8 cellular contexts compared by ENCODE assay signal in the genomic region with DNA sequence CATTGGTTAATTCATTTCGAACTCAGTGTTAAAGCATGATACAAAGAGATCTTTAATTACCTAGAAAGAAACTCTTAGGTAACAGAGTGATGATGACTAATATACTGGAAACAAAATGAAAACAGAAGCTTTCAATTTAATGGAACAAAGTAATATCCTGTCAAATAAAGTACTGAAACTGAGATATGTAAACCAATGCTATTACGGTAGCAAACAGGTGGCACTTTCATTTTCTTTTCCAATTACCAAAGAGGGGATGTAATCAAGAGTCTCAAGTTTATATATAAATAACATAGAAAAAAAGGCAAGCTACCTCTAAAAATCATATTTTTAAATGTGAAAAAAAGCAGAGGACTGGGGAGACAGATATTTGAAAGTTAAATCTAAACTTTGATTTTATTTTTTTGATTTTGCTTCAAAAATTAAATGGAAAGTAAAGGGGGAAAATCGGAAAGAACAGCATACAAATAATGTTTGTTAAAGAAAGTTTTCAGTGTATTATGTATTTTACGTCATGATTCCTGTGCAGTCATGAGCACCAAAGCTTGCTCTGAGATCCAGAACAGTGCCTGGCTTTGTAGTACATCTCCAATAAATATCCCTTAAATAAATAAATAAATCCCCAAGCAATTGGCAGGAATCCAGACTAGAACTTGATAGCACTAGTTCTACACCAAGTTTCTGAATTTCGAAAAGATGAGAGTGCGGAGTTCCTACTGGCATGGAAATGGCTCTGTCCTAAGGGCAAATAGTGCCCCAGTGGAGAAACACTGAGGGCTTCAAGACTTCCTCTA. TPM values are rescaled to one million over a fixed set of nuclear protein-coding genes. Genes with fewer than 3 reads are reported as not detected.
DNase-seq lines count a peak whose midpoint lies in the region; ATAC-seq and TF ChIP-seq lines count a peak whose summit lies in the region.

No MANE protein-coding gene starts in this region.

- DNase-seq in CD8-positive, alpha-beta memory T cell, result peak in 1 of 5 donors; percentile 18
- DNase-seq in stomach (no peak), ascending aorta (ENCODE audit: low spot score in 2 of 2) (no peak), WERI-Rb-1 (no peak), SW480 (ENCODE audit: low spot score) (no peak)

- POLR2A ChIA-PET in CD8-positive, alpha-beta memory T cell (lab: Charles Lee), result no interaction called here

- ATAC-seq in GM19395 (IDR thresholded peaks at IDR 0.05; ENCODE audit: unreplicated experiment) (peak; percentile 99), HG03342 (IDR thresholded peaks at IDR 0.05; ENCODE audit: unreplicated experiment) (peak; percentile 93)

- peaks cover 10 to 16% (median 15%) of the 10 kb centered on the region in 3 donors for H3K4me1 Mint-ChIP-seq in CD8-positive, alpha-beta memory T cell
- H3K4me1 Mint-ChIP-seq in activated naive CD8-positive, alpha-beta T cell (ENCODE audit: low read depth), result peaks cover 20% of the 10 kb centered on the region

- no peak overlapping the region for H3K4me3 ChIP-seq in CD8-positive, alpha-beta memory T cell (ENCODE audit: low read length)
- H3K4me3 ChIP-seq in stomach (peak overlapping the region in 3 of 4 donors; percentile 1 to 18 (median 4)), ascending aorta (no peak overlapping the region), WERI-Rb-1 (ENCODE audit: low read depth, low read length) (no peak overlapping the region)

- H3K36me3 ChIP-seq in CD8-positive, alpha-beta memory T cell (ENCODE audit: insufficient read depth, low read length), result no peaks in the 10 kb centered on the region
- H3K36me3 ChIP-seq in stomach (no peaks in the 10 kb centered on the region), ascending aorta (no peaks in the 10 kb centered on the region), WERI-Rb-1 (no peaks in the 10 kb centered on the region)

- CTCF ChIA-PET in CD8-positive, alpha-beta memory T cell (lab: Charles Lee), result no interaction called here

- H3K27ac ChIP-seq in CD8-positive, alpha-beta memory T cell (ENCODE audit: low read depth, low read length), result no peak overlapping the region
- H3K27ac ChIP-seq in stomach (peak overlapping the region in 1 of 5 donors; percentile 38), ascending aorta (no peak overlapping the region), WERI-Rb-1 (no peak overlapping the region)

- peak overlapping the region in 5 of 8 donors; percentile 21 to 70 (median 50) for H3K27ac Mint-ChIP-seq in CD8-positive, alpha-beta memory T cell
- H3K27ac Mint-ChIP-seq in activated naive CD8-positive, alpha-beta T cell, result peak overlapping the region; percentile 91

- H3K27me3 ChIP-seq in CD8-positive, alpha-beta memory T cell (ENCODE audit: insufficient read depth, low read length, poor library complexity, severe bottlenecking), result no peaks in the 10 kb centered on the region
- H3K27me3 ChIP-seq in stomach, result no peaks in the 10 kb centered on the region
- no peaks in the 10 kb centered on the region for H3K27me3 ChIP-seq in ascending aorta
- H3K27me3 ChIP-seq in WERI-Rb-1 (ENCODE audit: insufficient read depth, low read depth, severe bottlenecking), result no peaks in the 10 kb centered on the region

- H3K27me3 Mint-ChIP-seq in CD8-positive, alpha-beta memory T cell, result no peaks in the 10 kb centered on the region
- no peaks in the 10 kb centered on the region for H3K27me3 Mint-ChIP-seq in activated naive CD8-positive, alpha-beta T cell

- WGBS in stomach, 5 donors, result 49 to 62% (median 50%) methylated on average over 6 of the region's 6 CpGs

- H3K9me3 ChIP-seq in CD8-positive, alpha-beta memory T cell (ENCODE audit: low read length), result no peaks in the 10 kb centered on the region
- H3K9me3 ChIP-seq in stomach (no peaks in the 10 kb centered on the region), ascending aorta (no peaks in the 10 kb centered on the region), WERI-Rb-1 (ENCODE audit: severe bottlenecking) (no peaks in the 10 kb centered on the region)

- intact Hi-C loops in stomach (cut with DNase I; ENCODE audit: low total_unique reads), result no loop called here
- intact Hi-C loops in ascending aorta (cut with DNase I), result no loop called here

- no peaks in the 10 kb centered on the region for H3K4me1 ChIP-seq in CD8-positive, alpha-beta memory T cell (ENCODE audit: insufficient read depth, low read length)
- H3K4me1 ChIP-seq in stomach (peaks cover 0 to 10% (median 0%) of the 10 kb centered on the region in 4 donors), ascending aorta (no peaks in the 10 kb centered on the region)

- TF ChIP-seq EP300 in stomach (IDR thresholded peaks at IDR 0.05), result no peak

- no peak for TF ChIP-seq POLR2A in stomach (IDR thresholded peaks at IDR 0.05)

- H3K4me3 Mint-ChIP-seq in CD8-positive, alpha-beta memory T cell, result peak overlapping the region; percentile 45 to 85 (median 71)
- H3K4me3 Mint-ChIP-seq in activated naive CD8-positive, alpha-beta T cell, result peak overlapping the region; percentile 70

- no peaks in the 10 kb centered on the region for H3K9me3 Mint-ChIP-seq in CD8-positive, alpha-beta memory T cell
- no peaks in the 10 kb centered on the region for H3K9me3 Mint-ChIP-seq in activated naive CD8-positive, alpha-beta T cell (ENCODE audit: low read depth)

- H3K36me3 Mint-ChIP-seq in CD8-positive, alpha-beta memory T cell, result no peaks in the 10 kb centered on the region
- peaks cover 2% of the 10 kb centered on the region for H3K36me3 Mint-ChIP-seq in activated naive CD8-positive, alpha-beta T cell

- TF ChIP-seq CTCF in stomach (IDR thresholded peaks at IDR 0.05) (no peak), ascending aorta (IDR thresholded peaks at IDR 0.05) (no peak), WERI-Rb-1 (IDR thresholded peaks at IDR 0.05; ENCODE audit: low read depth, low read length) (no peak)

RNA-seq across cellular contexts. Expression of gene RAPGEF2, which starts 25.0 kb away (rescaled TPM):
- total RNA-seq in CD8-positive, alpha-beta memory T cell, result 10 to 100 TPM; 29.2 to 34.3 TPM
- 1.0 TPM for polyA plus RNA-seq in CD8-positive, alpha-beta memory T cell
- 10 to 100 TPM; 31.3 to 78.1 (median 67.0) TPM for total RNA-seq in stomach
- 10 to 100 TPM in 1 of 3 donors, 1 to 10 TPM in 2; 3.3 to 10.1 (median 7.3) TPM for polyA plus RNA-seq in stomach
- total RNA-seq in ascending aorta, result 65.7 TPM

Comparison
In these comparisons a context has a peak if more than half of its experiments do, and no peak if none do; other contexts are left out.
1. H3K4me3 ChIP-seq: peak in stomach (3 of 4); none in CD8-positive, alpha-beta memory T cell (single experiment), ascending aorta (0 of 2) and WERI-Rb-1 (single experiment).